23 cellular contexts compared by ENCODE assay signal in the genomic region with DNA sequence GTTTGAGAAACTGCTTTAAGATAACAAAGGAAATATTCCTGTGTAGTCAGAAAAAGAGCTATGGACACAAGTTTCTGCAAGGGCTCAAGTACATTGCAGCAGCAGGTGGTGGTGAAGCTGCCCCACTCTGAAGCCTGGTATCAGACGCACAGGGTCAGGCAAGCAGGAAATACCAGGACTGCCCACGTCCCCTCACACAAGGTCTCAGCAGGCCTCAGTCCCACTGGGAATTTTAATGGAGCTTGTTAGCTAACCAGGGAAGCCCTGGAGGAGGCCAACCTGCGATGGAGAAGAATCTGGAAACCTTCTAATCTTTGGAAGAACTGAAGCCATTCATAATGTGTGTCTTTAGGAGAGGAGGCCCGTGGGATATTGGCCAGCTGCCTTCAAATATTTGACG.
"Had no signal": no experiment of that assay in that cellular context is flagged by ENCODE, and none has a peak within 500 bp of the region (broad histone marks: within the 10 kb centered on the region; RNA-seq: fewer than 3 reads in every experiment).

No MANE protein-coding gene starts in this region.

- H3K4me3 Mint-ChIP-seq: activated B cell treated with CpG ODN at 0.5 μM for 24 hours; activated CD4-positive, alpha-beta memory T cell treated with anti-CD3 and anti-CD28 coated beads for 36 hours; activated CD4-positive, alpha-beta T cell treated with anti-CD3 and anti-CD28 coated beads, Interleukin-2, amount 10 ng/mL, durations not matched to agents 7 days and 5 days; activated T-cell treated with anti-CD3 and anti-CD28 coated beads, Interleukin-2, amount 50 U/mL, for 4 hours had no signal

- H3K9me3 Mint-ChIP-seq: activated B cell treated with CpG ODN at 0.5 μM for 24 hours; activated CD4-positive, alpha-beta memory T cell treated with anti-CD3 and anti-CD28 coated beads for 36 hours; activated naive CD4-positive, alpha-beta T cell treated with anti-CD3 and anti-CD28 coated beads, Interleukin-2, amount 50 U/mL, for 72 hours; activated T-cell treated with anti-CD3 and anti-CD28 coated beads, Interleukin-2, amount 50 U/mL, for 4 hours; T-cell had no signal

- ATAC-seq: activated naive CD4-positive, alpha-beta T cell treated with anti-CD3 and anti-CD28 coated beads, Interleukin-2, amount 50 U/mL, for 72 hours; activated T-cell treated with anti-CD3 and anti-CD28 coated beads, Interleukin-2, amount 50 U/mL, for 4 hours had no signal

- H3K27me3 ChIP-seq: brain microvascular endothelial cell, cardiac muscle cell had no signal

- DNase-seq: activated B cell treated with CpG ODN at 0.5 μM for 24 hours; activated CD4-positive, alpha-beta memory T cell treated with anti-CD3 and anti-CD28 coated beads for 36 hours; activated CD4-positive, alpha-beta T cell treated with anti-CD3 and anti-CD28 coated beads for 1 hour; activated CD4-positive, alpha-beta T cell treated with anti-CD3 and anti-CD28 coated beads, Interleukin-2, amount 10 ng/mL, durations not matched to agents 7 days and 5 days; activated CD8-positive, alpha-beta memory T cell treated with anti-CD3 and anti-CD28 coated beads for 24 hours; activated T-cell treated with anti-CD3 and anti-CD28 coated beads, Interleukin-2, amount 50 U/mL, for 4 hours; amygdala; brain microvascular endothelial cell; NCI-H1092; NCI-H1417; NCI-H2029; NCI-H2107; NCI-H2171 treated with DMSO at 0.1 percent for 48 hours; NCI-H226; NCI-H526 treated with DMSO at 0.1 percent for 48 hours; NCI-H82; SIG-M5; T-cell; T-helper 2 cell; T1000 had no signal

- H3K4me2 ChIP-seq: KMS-11 had no signal

- H3K4me3 ChIP-seq: cardiac muscle cell had no signal

- H3K27ac ChIP-seq: brain microvascular endothelial cell, cardiac muscle cell, KMS-11 had no signal

- H3K27ac Mint-ChIP-seq: activated B cell treated with CpG ODN at 0.5 μM for 24 hours; activated CD4-positive, alpha-beta memory T cell treated with anti-CD3 and anti-CD28 coated beads for 36 hours; activated naive CD4-positive, alpha-beta T cell treated with anti-CD3 and anti-CD28 coated beads, Interleukin-2, amount 50 U/mL, for 72 hours; T-cell had no signal

- H3K27me3 Mint-ChIP-seq: activated CD4-positive, alpha-beta memory T cell treated with anti-CD3 and anti-CD28 coated beads for 36 hours; T-cell had no signal

- H3K36me3 ChIP-seq: brain microvascular endothelial cell, cardiac muscle cell had no signal

- H3K36me3 Mint-ChIP-seq: activated CD4-positive, alpha-beta memory T cell treated with anti-CD3 and anti-CD28 coated beads for 36 hours; activated naive CD4-positive, alpha-beta T cell treated with anti-CD3 and anti-CD28 coated beads, Interleukin-2, amount 50 U/mL, for 72 hours; T-cell had no signal
